9 cellular contexts compared by ENCODE assay signal in the genomic region with DNA sequence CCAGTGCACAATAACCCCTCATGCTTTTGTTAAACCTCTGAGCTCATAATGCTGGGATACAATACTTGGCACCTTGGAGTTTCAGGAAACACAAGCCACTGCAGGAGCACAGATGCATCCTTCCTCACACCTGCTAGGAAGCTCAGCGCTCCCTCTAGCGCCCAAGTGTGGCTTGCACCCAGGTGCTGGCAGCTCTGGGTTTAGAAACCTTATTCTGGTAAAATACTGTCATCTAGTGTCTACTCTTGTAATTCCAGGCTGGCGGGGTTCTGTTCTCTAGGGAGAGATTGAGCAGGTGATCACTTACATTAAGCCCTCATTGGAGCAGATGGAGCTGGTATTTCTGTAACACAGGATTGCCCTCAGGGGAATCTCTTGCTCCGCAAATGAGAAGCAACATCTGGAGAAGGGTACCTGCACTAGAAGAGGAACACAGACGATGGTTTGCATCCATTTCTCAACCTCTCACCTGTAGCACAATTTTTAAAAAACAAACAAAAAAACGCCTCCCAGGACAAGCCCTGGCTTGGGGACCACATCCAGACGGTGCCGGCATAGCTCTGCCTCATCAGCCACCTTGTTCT. TPM values are rescaled to one million over a fixed set of nuclear protein-coding genes. Genes with fewer than 3 reads are reported as not detected.
DNase-seq lines count a peak whose midpoint lies in the region; ATAC-seq and TF ChIP-seq lines count a peak whose summit lies in the region.
"Had no signal": no experiment of that assay in that cellular context is flagged by ENCODE, and none has a peak within 500 bp of the region (broad histone marks: within the 10 kb centered on the region; RNA-seq: fewer than 3 reads in every experiment).

No MANE protein-coding gene starts in this region.

- no peaks in the 10 kb centered on the region for H3K9me3 Mint-ChIP-seq in activated CD4-positive, alpha-beta T cell treated with anti-CD3 and anti-CD28 coated beads, Interleukin-2, amount 10 ng/mL, durations not matched to agents 24 days and 14 days

- DNase-seq in GM06990 (ENCODE audit: extremely low read depth, insufficient read length) (peak; percentile 51), NCI-H460 (ENCODE audit: extremely low read depth, low read depth) (peak; percentile 81), dorsolateral prefrontal cortex (peak; percentile 52 to 88 (median 78)), lower leg skin (ENCODE audit: low spot score in 2 of 2) (peak; percentile 90 to 97)
- peak; percentile 95 for DNase-seq in activated CD4-positive, alpha-beta T cell treated with anti-CD3 and anti-CD28 coated beads, Interleukin-2, amount 10 ng/mL, durations not matched to agents 24 days and 14 days
- peak; percentile 60 to 68 (median 65) for DNase-seq in stimulated activated CD4-positive, alpha-beta T cell treated with anti-CD3 and anti-CD28 coated beads, TNF-alpha, amount 100 ng/mL, for 48 hours (ENCODE audit: low read depth in 3 of 3)

- no peaks in the 10 kb centered on the region for H3K36me3 ChIP-seq in GM06990 (ENCODE audit: control insufficient read depth, insufficient read depth, low read length)

- no peak overlapping the region for H3K4me3 ChIP-seq in GM06990 (replicated peaks; ENCODE audit: low read depth, low read length)
- no peak overlapping the region for H3K4me3 ChIP-seq in dorsolateral prefrontal cortex
- no peak overlapping the region for H3K4me3 ChIP-seq in lower leg skin (ENCODE audit: low read depth, poor library complexity, severe bottlenecking)

- H3K4me1 Mint-ChIP-seq in activated CD4-positive, alpha-beta T cell treated with anti-CD3 and anti-CD28 coated beads, Interleukin-2, amount 10 ng/mL, durations not matched to agents 24 days and 14 days, result peaks cover 44% of the 10 kb centered on the region

- peak overlapping the region; percentile 56 for H3K4me3 Mint-ChIP-seq in activated CD4-positive, alpha-beta T cell treated with anti-CD3 and anti-CD28 coated beads, Interleukin-2, amount 10 ng/mL, durations not matched to agents 24 days and 14 days

- peak overlapping the region; percentile 6 for H3K27ac Mint-ChIP-seq in activated CD4-positive, alpha-beta T cell treated with anti-CD3 and anti-CD28 coated beads, Interleukin-2, amount 10 ng/mL, durations not matched to agents 24 days and 14 days

- TF ChIP-seq POLR2A in lower leg skin (IDR thresholded peaks at IDR 0.05), result no peak

- intact Hi-C loops in activated CD4-positive, alpha-beta T cell treated with anti-CD3 and anti-CD28 coated beads, Interleukin-2, amount 10 ng/mL, durations not matched to agents 24 days and 14 days (cut with micrococcal nuclease), result loop anchor here (1.0 to 5.0 kb wide), 4 partner anchors 15 to 190 kb away; no protein-coding TSS in a partner anchor
- intact Hi-C loops in dorsolateral prefrontal cortex (cut with DNase I) (loop anchor here (2.0 kb wide), 1 partner anchor 161 kb away; no protein-coding TSS in a partner anchor), lower leg skin (cut with DNase I; ENCODE audit: low total_unique reads) (loop anchor here (2.0 kb wide), 1 partner anchor 163 kb away; no protein-coding TSS in a partner anchor)

- H3K27me3 Mint-ChIP-seq in activated CD4-positive, alpha-beta T cell treated with anti-CD3 and anti-CD28 coated beads, Interleukin-2, amount 10 ng/mL, durations not matched to agents 24 days and 14 days, result peaks cover 22% of the 10 kb centered on the region

- no peak overlapping the region for H3K27ac ChIP-seq in dorsolateral prefrontal cortex

- ATAC-seq in HG03175 (IDR thresholded peaks at IDR 0.05; ENCODE audit: unreplicated experiment) (peak; percentile 77), HG02840 (IDR thresholded peaks at IDR 0.05; ENCODE audit: low FRiP score, unreplicated experiment) (no peak)

- 13% methylated on average over 8 of the region's 8 CpGs for WGBS in lower leg skin, 2 donors

- TF ChIP-seq CTCF in GM06990 (IDR thresholded peaks at IDR 0.05; ENCODE audit: insufficient read depth, low read length, poor library complexity, severe bottlenecking) (peak; percentile 100), dorsolateral prefrontal cortex (IDR thresholded peaks at IDR 0.05 in 54 of 56, conservative IDR thresholded peaks at IDR 0.05 in 2 of 56; ENCODE audit: low read depth in 1 of 56, partially characterized antibody in 56 of 56) (peak; percentile 61 to 99 (median 92)), lower leg skin (IDR thresholded peaks at IDR 0.05) (peak in 2 of 3 donors; percentile 18 to 98)

- H3K27me3 ChIP-seq in GM06990 (replicated peaks; ENCODE audit: control insufficient read depth, insufficient read depth, low read length) (no peaks in the 10 kb centered on the region; the same call in 1 of the 2 replicates), dorsolateral prefrontal cortex (peaks cover 0 to 19% (median 0%) of the 10 kb centered on the region in 45 donors)

- no peaks in the 10 kb centered on the region for H3K36me3 Mint-ChIP-seq in activated CD4-positive, alpha-beta T cell treated with anti-CD3 and anti-CD28 coated beads, Interleukin-2, amount 10 ng/mL, durations not matched to agents 24 days and 14 days (ENCODE audit: low read depth)

RNA-seq across cellular contexts. Expression of gene CCL1, which starts 1.5 kb away (rescaled TPM):
- total RNA-seq in NCI-H460 (2014; rRNA removed; shearing (Covaris generic)), result not detected in 2 replicates
- polyA plus RNA-seq in NCI-H460 (2014; cell fraction: nucleus; rRNA removed), result not detected in 2 replicates
- 105 and 111 TPM in 2 replicates for total RNA-seq in activated CD4-positive, alpha-beta T cell treated with anti-CD3 and anti-CD28 coated beads, Interleukin-2, amount 10 ng/mL, durations not matched to agents 24 days and 14 days
- 1 to 10 TPM in 5 of 120 experiments, under 1 TPM in 5, not detected in 110; 0.57 to 1.6 (median 1.0) TPM for total RNA-seq in dorsolateral prefrontal cortex
- not detected for total RNA-seq in lower leg skin
- total RNA-seq: mononuclear cell had no signal

RNA-seq across cellular contexts. Expression of gene CCL13, which starts 5.3 kb away (rescaled TPM):
- total RNA-seq in NCI-H460 (2014; rRNA removed; shearing (Covaris generic)), result not detected in 2 replicates
- not detected in 2 replicates for polyA plus RNA-seq in NCI-H460 (2014; cell fraction: nucleus; rRNA removed)
- not detected in 2 replicates for total RNA-seq in activated CD4-positive, alpha-beta T cell treated with anti-CD3 and anti-CD28 coated beads, Interleukin-2, amount 10 ng/mL, durations not matched to agents 24 days and 14 days
- total RNA-seq in dorsolateral prefrontal cortex, result not detected
- total RNA-seq in lower leg skin, result 1 to 10 TPM in 3 of 4 donors, not detected in 1; 1.9 to 4.4 (median 1.9) TPM
- total RNA-seq: mononuclear cell had no signal

RNA-seq across cellular contexts. Expression of gene CCL8, which starts 42.3 kb away (rescaled TPM):
- not detected in 2 replicates for total RNA-seq in NCI-H460 (2014; rRNA removed; shearing (Covaris generic))
- polyA plus RNA-seq in NCI-H460 (2014; cell fraction: nucleus; rRNA removed), result not detected in 2 replicates
- not detected in 2 replicates for total RNA-seq in activated CD4-positive, alpha-beta T cell treated with anti-CD3 and anti-CD28 coated beads, Interleukin-2, amount 10 ng/mL, durations not matched to agents 24 days and 14 days
- total RNA-seq in dorsolateral prefrontal cortex (1 to 10 TPM in 2 of 120 experiments, under 1 TPM in 13, not detected in 105; 0.32 to 2.0 (median 0.47) TPM), lower leg skin (not detected)
- total RNA-seq: mononuclear cell had no signal

Comparison
In these comparisons a context has a peak if more than half of its experiments do, and no peak if none do; other contexts are left out.
1. RNA of gene CCL1, which starts 1.5 kb away (total RNA-seq): 105 to 111 TPM in activated CD4-positive, alpha-beta T cell treated with anti-CD3 and anti-CD28 coated beads, Interleukin-2, amount 10 ng/mL, durations not matched to agents 24 days and 14 days; 0.57 to 1.6 TPM in dorsolateral prefrontal cortex, not detected in NCI-H460 and not detected in lower leg skin; every median in the first group is over 10 times any median in the second.
2. Peak in every context shown above with its lines, with median percentiles within 50 percentile points of each other: DNase-seq and CTCF ChIP-seq.